Comparison of ENCODE assay signal across 20 cellular contexts in genomic region chr11:8698379-8698851, GRCh38. TPM values are rescaled to one million over a fixed set of nuclear protein-coding genes. Genes with fewer than 3 reads are reported as not detected.
DNase-seq lines count a peak whose midpoint lies in the region; ATAC-seq and TF ChIP-seq lines count a peak whose summit lies in the region.
"Had no signal": no experiment of that assay in that cellular context is flagged by ENCODE, and none has a peak within 500 bp of the region (broad histone marks: within the 10 kb centered on the region; RNA-seq: fewer than 3 reads in every experiment).

No MANE protein-coding gene starts in this region.

- H3K27me3 ChIP-seq in left ventricle myocardium inferior (ENCODE audit: low read depth) (no peaks in the 10 kb centered on the region), hepatocyte (no peaks in the 10 kb centered on the region)
- H3K27me3 ChIP-seq: BLaER1, neutrophil, thyroid gland had no signal

- no peaks in the 10 kb centered on the region for H3K9me2 ChIP-seq in hepatocyte (replicated peaks; ENCODE audit: insufficient read depth)
- H3K9me2 ChIP-seq: SK-N-SH had no signal

- H3K36me3 ChIP-seq in left ventricle myocardium inferior: peaks cover 80% of the 10 kb centered on the region
- H3K36me3 ChIP-seq in hepatocyte (replicated peaks; ENCODE audit: insufficient read depth, low read depth): no peaks in the 10 kb centered on the region
- H3K36me3 ChIP-seq: neutrophil had no signal

- no peak for ATAC-seq in Right ventricle myocardium superior (ENCODE audit: poor library complexity)
- no peak for ATAC-seq in sciatic nerve
- ATAC-seq in natural killer cell: no peak
- no peak for ATAC-seq in HG03097 (IDR thresholded peaks at IDR 0.05; ENCODE audit: low FRiP score, unreplicated experiment)
- ATAC-seq: right cardiac atrium had no signal

- H2AFZ ChIP-seq in hepatocyte: no peak overlapping the region

- peak overlapping the region; percentile 4 for H3K27ac ChIP-seq in left ventricle myocardium inferior (replicated peaks)
- H3K27ac ChIP-seq in hepatocyte: peak overlapping the region; percentile 69
- H3K27ac ChIP-seq: BLaER1, neutrophil, thyroid gland had no signal

- no peaks in the 10 kb centered on the region for H4K20me1 ChIP-seq in hepatocyte (ENCODE audit: insufficient read depth, poor library complexity, severe bottlenecking)
- H4K20me1 ChIP-seq: BLaER1 had no signal

- no peak overlapping the region for H3K4me2 ChIP-seq in hepatocyte
- H3K4me2 ChIP-seq: SK-N-SH had no signal

- no peak overlapping the region for H3K4me3 Mint-ChIP-seq in natural killer cell
- H3K4me3 Mint-ChIP-seq: activated naive CD4-positive, alpha-beta T cell treated with anti-CD3 and anti-CD28 coated beads for 36 hours; memory B cell had no signal

- intact Hi-C loops in left ventricle myocardium inferior (cut with micrococcal nuclease): no loop called here
- intact Hi-C loops in Right ventricle myocardium superior (cut with DNase I): no loop called here
- intact Hi-C loops in sciatic nerve (cut with DNase I): no loop called here
- intact Hi-C loops in natural killer cell (cut with micrococcal nuclease): no loop called here

- no peaks in the 10 kb centered on the region for H3K9me3 Mint-ChIP-seq in natural killer cell
- H3K9me3 Mint-ChIP-seq: activated naive CD4-positive, alpha-beta T cell treated with anti-CD3 and anti-CD28 coated beads for 36 hours; memory B cell had no signal

- TF ChIP-seq CTCF in left ventricle myocardium inferior (IDR thresholded peaks at IDR 0.05; ENCODE audit: borderline replicate concordance) (no peak), hepatocyte (IDR thresholded peaks at IDR 0.05; ENCODE audit: poor library complexity) (no peak), natural killer cell (IDR thresholded peaks at IDR 0.05) (no peak)

- peaks cover 0 to 4% of the 10 kb centered on the region in 2 donors for H3K4me1 Mint-ChIP-seq in natural killer cell

- DNase-seq in left ventricle myocardium inferior: no peak
- no peak for DNase-seq in Right ventricle myocardium superior
- peak; percentile 58 for DNase-seq in hepatocyte (ENCODE audit: low spot score)
- peak; percentile 40 for DNase-seq in sciatic nerve (ENCODE audit: low spot score)
- no peak for DNase-seq in hepatic stellate cell (ENCODE audit: low spot score)
- no peak for DNase-seq in natural killer cell
- DNase-seq in NCI-H187 treated with DMSO at 0.1 percent for 48 hours (lab: John Stamatoyannopoulos, UW): no peak
- DNase-seq: activated CD4-positive, alpha-beta T cell treated with anti-CD3 and anti-CD28 coated beads for 4 hours; activated CD8-positive, alpha-beta memory T cell treated with anti-CD3 and anti-CD28 coated beads, Interleukin-2, amount 50 U/mL, for 4 hours; activated naive CD4-positive, alpha-beta T cell treated with anti-CD3 and anti-CD28 coated beads for 36 hours; erythroblast; NCI-H82; right cardiac atrium; SK-N-SH; stimulated activated CD4-positive, alpha-beta T cell treated with anti-CD3 and anti-CD28 coated beads, Interleukin-4, amount 100 ng/mL, for 1 hour; thyroid gland had no signal

- H3K27ac Mint-ChIP-seq in natural killer cell: no peak overlapping the region
- H3K27ac Mint-ChIP-seq: activated naive CD4-positive, alpha-beta T cell treated with anti-CD3 and anti-CD28 coated beads for 36 hours; memory B cell had no signal

- no peaks in the 10 kb centered on the region for H3K36me3 Mint-ChIP-seq in natural killer cell

- H3K79me2 ChIP-seq in hepatocyte: no peaks in the 10 kb centered on the region

- H3K4me1 ChIP-seq in left ventricle myocardium inferior (peaks cover 19% of the 10 kb centered on the region), hepatocyte (ENCODE audit: insufficient read depth) (peaks cover 11% of the 10 kb centered on the region)

- H3K4me3 ChIP-seq in left ventricle myocardium inferior (no peak overlapping the region), hepatocyte (no peak overlapping the region)
- H3K4me3 ChIP-seq: BLaER1, thyroid gland had no signal

- WGBS in hepatocyte (ENCODE audit: low lambda C conversion rate, missing lambda C conversion rate): 77% methylated on average over 5 of the region's 5 CpGs

- H3K9me3 ChIP-seq in left ventricle myocardium inferior (replicated peaks) (no peaks in the 10 kb centered on the region), hepatocyte (ENCODE audit: low read depth) (no peaks in the 10 kb centered on the region)
- H3K9me3 ChIP-seq: BLaER1, neutrophil, SK-N-SH, thyroid gland had no signal

- no peaks in the 10 kb centered on the region for H3K27me3 Mint-ChIP-seq in natural killer cell (ENCODE audit: low read depth in 2 of 2)
- H3K27me3 Mint-ChIP-seq: memory B cell had no signal

RNA-seq across cellular contexts. Expression of gene RPL27A, which starts 15.8 kb away (rescaled TPM):
- total RNA-seq in left ventricle myocardium inferior: 597 TPM
- total RNA-seq in Right ventricle myocardium superior: 549 TPM
- 818 and 854 TPM in 2 replicates for total RNA-seq in hepatocyte
- 803 and 849 TPM in 2 replicates for polyA plus RNA-seq in hepatocyte
- 710 TPM for total RNA-seq in sciatic nerve
- 1,000 to 10,000 TPM in 1 of 3 donors, 100 to 1,000 TPM in 2; 672 to 1,208 (median 807) TPM for total RNA-seq in natural killer cell

RNA-seq across cellular contexts. Expression of gene TRIM66, which starts 15.9 kb away (rescaled TPM):
- 4.1 TPM for total RNA-seq in left ventricle myocardium inferior
- total RNA-seq in Right ventricle myocardium superior: 2.4 TPM
- total RNA-seq in hepatocyte: 1.2 and 4.7 TPM in 2 replicates
- polyA plus RNA-seq in hepatocyte: 1.4 and 2.1 TPM in 2 replicates
- total RNA-seq in sciatic nerve: 21.1 TPM
- 10 to 100 TPM; 13.7 to 24.4 (median 14.3) TPM for total RNA-seq in natural killer cell

Comparison
In these comparisons a context has a peak if more than half of its experiments do, and no peak if none do; other contexts are left out.
1. DNase-seq: peak in hepatocyte (single experiment) and sciatic nerve (single experiment); none in left ventricle myocardium inferior (single experiment), Right ventricle myocardium superior (single experiment), hepatic stellate cell (single experiment), natural killer cell (single experiment) and NCI-H187 treated with DMSO at 0.1 percent for 48 hours (single experiment).